ENCODE assay signal across 23 cellular contexts in the genomic region with DNA sequence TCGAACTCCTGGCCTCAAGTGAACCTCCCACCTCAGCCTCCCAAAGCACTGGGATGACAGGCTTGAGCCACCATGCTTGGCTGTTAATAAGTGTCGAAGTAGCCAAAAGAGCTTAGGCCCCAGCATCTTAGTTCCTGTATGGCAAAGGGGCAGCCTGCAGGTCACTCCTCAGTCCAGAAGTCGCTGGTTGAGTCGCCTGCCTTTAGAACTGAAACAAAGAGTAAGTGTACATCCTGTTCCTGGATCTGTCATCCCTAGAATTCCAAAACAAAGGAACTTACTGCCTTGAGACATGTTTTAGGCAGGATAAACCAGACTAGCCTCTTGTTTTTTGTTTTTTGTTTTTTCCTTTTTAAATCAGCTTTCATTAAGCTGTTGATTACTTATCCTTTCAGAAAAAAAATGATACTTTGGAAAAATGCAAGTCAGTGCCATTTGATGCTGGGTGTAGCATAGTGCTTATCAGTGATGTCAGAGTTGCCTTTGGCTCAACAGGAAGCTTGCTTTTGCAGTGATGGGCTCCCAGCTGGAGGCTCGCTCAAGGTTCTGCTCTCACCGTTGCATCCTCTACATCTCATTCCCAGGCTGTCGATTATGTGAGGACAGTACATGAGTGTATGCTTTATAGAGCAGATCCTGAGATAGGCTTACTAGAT. TPM values are rescaled to one million over a fixed set of nuclear protein-coding genes. Genes with fewer than 3 reads are reported as not detected.
"Had no signal": no experiment of that assay in that cellular context is flagged by ENCODE, and none has a peak within 500 bp of the region (broad histone marks: within the 10 kb centered on the region; RNA-seq: fewer than 3 reads in every experiment).

No MANE protein-coding gene starts in this region.

- H3K9me3 ChIP-seq: body of pancreas, right atrium auricular region, stomach, testis, upper lobe of right lung had no signal

- H3K27me3 ChIP-seq: body of pancreas, right atrium auricular region, stomach, testis, upper lobe of right lung had no signal

- H3K4me3 ChIP-seq: body of pancreas, right atrium auricular region, smooth muscle cell, stomach, testis, upper lobe of right lung had no signal

- H3K4me1 ChIP-seq: body of pancreas, right atrium auricular region, stomach, testis, upper lobe of right lung had no signal

- H3K27ac ChIP-seq: body of pancreas, stomach, upper lobe of right lung had no signal

- DNase-seq: activated CD4-positive, alpha-beta T cell treated with anti-CD3 and anti-CD28 coated beads, Interleukin-2, amount 50 U/mL, for 1 hour; activated CD8-positive, alpha-beta memory T cell treated with anti-CD3 and anti-CD28 coated beads for 24 hours; activated naive CD8-positive, alpha-beta T cell treated with anti-CD3 and anti-CD28 coated beads for 36 hours; amygdala; body of pancreas; cerebellar nuclear complex; glutamatergic neuron; left colon; mesendoderm; stomach; SW 1271; testis; upper lobe of right lung had no signal

- ATAC-seq: body of pancreas; left colon; natural killer cell treated with Interleukin-12 subunit alpha and Interleukin-12 subunit beta and Interleukin-15 and Interleukin-18, amount 100 ng/mL, for 72 hours; upper lobe of right lung had no signal

RNA-seq across cellular contexts. Expression of gene SLC32A1, which starts 33.0 kb away (rescaled TPM):
- total RNA-seq: activated naive CD8-positive, alpha-beta T cell treated with anti-CD3 and anti-CD28 coated beads for 36 hours; activated T-helper 1 cell treated with anti-CD3 and anti-CD28 coated beads, Interleukin-12 subunit alpha, Interleukin-12 subunit beta, Interleukin-2, Interleukin-4 antibody, amounts not matched to agents 30 ng/mL and 10 ng/mL and 1 ng/mL, durations not matched to agents 14 hours and 24 hours and 36 hours; body of pancreas; dermis microvascular lymphatic vessel endothelial cell; fibroblast of villous mesenchyme; natural killer cell treated with Interleukin-12 subunit alpha and Interleukin-12 subunit beta and Interleukin-15 and Interleukin-18, amount 100 ng/mL, for 72 hours; posterior vena cava; right atrium auricular region; SK-MEL-5; smooth muscle cell; stomach; T-helper 2 cell treated with Interferon-gamma antibody and Interleukin-4, amounts not matched to agents 100 ng/mL and 5 ng/mL, for 36 hours; upper lobe of right lung had no signal
- polyA plus RNA-seq: esophagus, smooth muscle cell, stomach had no signal

RNA-seq across cellular contexts. Expression of gene PPP1R16B, which starts 48.2 kb away (rescaled TPM):
- total RNA-seq: fibroblast of villous mesenchyme, smooth muscle cell had no signal
- polyA plus RNA-seq: smooth muscle cell had no signal
